Comparison of ENCODE assay signal across 16 cellular contexts in the genomic region with DNA sequence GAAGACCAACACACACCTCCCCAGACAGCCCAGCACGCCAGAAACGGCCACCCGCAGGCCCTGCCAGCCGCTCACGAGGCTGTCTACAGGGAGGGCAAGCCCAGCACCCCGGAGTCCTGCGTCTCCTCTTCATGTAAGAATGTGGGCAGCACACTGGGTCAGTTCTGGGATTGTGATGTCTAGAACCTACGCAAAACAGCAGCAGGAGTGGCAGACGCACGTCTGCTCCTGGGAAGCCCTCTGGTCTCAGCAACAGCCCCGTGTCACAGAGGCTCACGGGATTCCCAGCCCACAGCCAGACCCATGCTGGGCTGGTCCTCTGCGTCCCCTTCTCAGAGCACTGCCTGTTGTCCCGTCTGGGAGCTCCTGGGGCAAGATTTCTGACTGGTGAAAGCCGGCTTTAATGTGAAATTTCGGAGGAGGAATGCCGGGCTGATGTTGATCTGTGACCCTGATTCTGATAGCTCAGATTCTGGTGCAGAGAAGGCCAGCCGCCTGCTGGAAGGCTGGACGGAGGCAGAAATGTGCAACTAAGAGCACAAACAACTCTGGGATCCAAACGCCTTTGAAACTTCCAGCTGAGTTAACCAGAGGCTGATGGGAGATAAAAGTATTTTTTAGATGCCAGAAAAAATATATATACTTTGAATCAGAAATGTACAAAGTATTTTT. TPM values are rescaled to one million over a fixed set of nuclear protein-coding genes. Genes with fewer than 3 reads are reported as not detected.
DNase-seq lines count a peak whose midpoint lies in the region; ATAC-seq and TF ChIP-seq lines count a peak whose summit lies in the region.
"Had no signal": no experiment of that assay in that cellular context is flagged by ENCODE, and none has a peak within 500 bp of the region (broad histone marks: within the 10 kb centered on the region; RNA-seq: fewer than 3 reads in every experiment).

No MANE protein-coding gene starts in this region.

- H3K27ac ChIP-seq in Panc1 (ENCODE audit: low read length) (peak overlapping the region; percentile 63), fibroblast of lung (ENCODE audit: insufficient read depth, low read length) (no peak overlapping the region), thoracic aorta (peak overlapping the region; percentile 64 to 81)
- H3K27ac ChIP-seq: BLaER1, SJCRH30 had no signal

- H3K9me3 Mint-ChIP-seq in mesothelial cell of epicardium, result no peaks in the 10 kb centered on the region
- no peaks in the 10 kb centered on the region for H3K9me3 Mint-ChIP-seq in Caco-2 (ENCODE audit: unreplicated experiment)
- H3K9me3 Mint-ChIP-seq: activated CD8-positive, alpha-beta T cell treated with anti-CD3 and anti-CD28 coated beads for 36 hours; brain; effector memory CD8-positive, alpha-beta T cell had no signal

- intact Hi-C loops in Panc1 (cut with micrococcal nuclease; ENCODE audit: unreplicated experiment), result no loop called here
- intact Hi-C loops in Caco-2 (cut with micrococcal nuclease; ENCODE audit: unreplicated experiment), result no loop called here

- peaks cover 5% of the 10 kb centered on the region for H3K36me3 Mint-ChIP-seq in mesothelial cell of epicardium
- no peaks in the 10 kb centered on the region for H3K36me3 Mint-ChIP-seq in Caco-2 (ENCODE audit: insufficient read depth, unreplicated experiment)

- H3K4me1 ChIP-seq in Panc1 (ENCODE audit: control insufficient read depth, insufficient read depth, low read length), result peaks cover 23% of the 10 kb centered on the region
- H3K4me1 ChIP-seq in fibroblast of lung (ENCODE audit: control insufficient read depth, extremely low read depth, insufficient read depth, low read length), result no peaks in the 10 kb centered on the region
- peaks cover 3 to 18% of the 10 kb centered on the region in 2 donors for H3K4me1 ChIP-seq in thoracic aorta (ENCODE audit: control insufficient read depth in 1 of 2, low read depth in 2 of 2)
- H3K4me1 ChIP-seq in Caco-2, result no peaks in the 10 kb centered on the region
- H3K4me1 ChIP-seq: gastroesophageal sphincter had no signal

- H3K4me3 ChIP-seq in Panc1 (ENCODE audit: low read depth in 2 of 2, low read length in 2 of 2), result no peak overlapping the region
- no peak overlapping the region for H3K4me3 ChIP-seq in fibroblast of lung (replicated peaks in 1 of 4; ENCODE audit: control extremely low read depth in 1 of 4, insufficient read depth in 1 of 4, low read depth in 3 of 4, low read length in 4 of 4)
- peak overlapping the region; percentile 42 for H3K4me3 ChIP-seq in thoracic aorta
- H3K4me3 ChIP-seq in Caco-2 (ENCODE audit: low read depth, low read length), result no peak overlapping the region
- H3K4me3 ChIP-seq: BLaER1, gastroesophageal sphincter, SJCRH30 had no signal

- no peaks in the 10 kb centered on the region for H3K27me3 ChIP-seq in Panc1 (ENCODE audit: control insufficient read depth, insufficient read depth, low read length)
- H3K27me3 ChIP-seq in fibroblast of lung (ENCODE audit: control insufficient read depth, insufficient read depth, low read length), result no peaks in the 10 kb centered on the region
- H3K27me3 ChIP-seq in thoracic aorta (replicated peaks; ENCODE audit: insufficient read depth), result no peaks in the 10 kb centered on the region
- H3K27me3 ChIP-seq in Caco-2 (replicated peaks; ENCODE audit: control insufficient read depth, insufficient read depth, low read length), result no peaks in the 10 kb centered on the region
- H3K27me3 ChIP-seq: BLaER1, gastroesophageal sphincter, SJCRH30 had no signal

- H2AFZ ChIP-seq in fibroblast of lung (ENCODE audit: low read length), result no peak overlapping the region

- in situ Hi-C loops in Panc1 (cut with HindIII; ENCODE audit: low pct_unique_long_range_greater_than_20kb, low sequenced_read_pairs), result no loop called here

- ATAC-seq in Panc1 (no peak), thoracic aorta (ENCODE audit: insufficient number of reproducible peaks, low FRiP score, low read depth) (no peak)
- ATAC-seq: activated CD8-positive, alpha-beta T cell treated with anti-CD3 and anti-CD28 coated beads for 36 hours; effector memory CD8-positive, alpha-beta T cell; gastroesophageal sphincter had no signal

- BruUV-seq in Panc1 (replicated peaks; lab: Mats Ljungman, UMichigan) (no TSS peak), Caco-2 (replicated peaks; lab: Mats Ljungman, UMichigan) (no TSS peak)

- H3K4me1 Mint-ChIP-seq in mesothelial cell of epicardium (peaks cover 9% of the 10 kb centered on the region), Caco-2 (ENCODE audit: low read depth, unreplicated experiment) (no peaks in the 10 kb centered on the region)

- no peak overlapping the region for H3K9ac ChIP-seq in fibroblast of lung (ENCODE audit: insufficient read depth, low read length)
- H3K9ac ChIP-seq: BLaER1 had no signal

- CTCF ChIA-PET in Panc1 (lab: Charles Lee) (no interaction called here), Caco-2 (lab: Charles Lee) (interaction anchor here (0.6 kb wide), 1 partner anchor 15 kb away, joined by 6 read pairs; no protein-coding TSS in a partner anchor)

- H3K4me3 Mint-ChIP-seq in mesothelial cell of epicardium, result no peak overlapping the region
- no peak overlapping the region for H3K4me3 Mint-ChIP-seq in Caco-2 (ENCODE audit: unreplicated experiment)
- H3K4me3 Mint-ChIP-seq: activated CD8-positive, alpha-beta T cell treated with anti-CD3 and anti-CD28 coated beads for 36 hours; brain; effector memory CD8-positive, alpha-beta T cell had no signal

- no peaks in the 10 kb centered on the region for H3K79me2 ChIP-seq in fibroblast of lung (ENCODE audit: control insufficient read depth, insufficient read depth, low read length)

- H4K20me1 ChIP-seq in fibroblast of lung (ENCODE audit: control insufficient read depth, extremely low read depth, insufficient read depth, low read length), result no peaks in the 10 kb centered on the region
- H4K20me1 ChIP-seq: BLaER1 had no signal

- H3K36me3 ChIP-seq in Panc1 (ENCODE audit: control insufficient read depth, insufficient read depth, low read length), result no peaks in the 10 kb centered on the region
- H3K36me3 ChIP-seq in fibroblast of lung (ENCODE audit: control insufficient read depth, insufficient read depth, low read length), result peaks cover 4% of the 10 kb centered on the region
- peaks cover 13% of the 10 kb centered on the region for H3K36me3 ChIP-seq in thoracic aorta
- H3K36me3 ChIP-seq in Caco-2 (ENCODE audit: control insufficient read depth, insufficient read depth, low read length), result no peaks in the 10 kb centered on the region
- H3K36me3 ChIP-seq: BLaER1, SJCRH30 had no signal

- POLR2A ChIA-PET in Panc1 (lab: Charles Lee) (interaction anchor here (0.6 kb wide), 1 partner anchor 108 kb away, joined by 5 read pairs; the partner anchor contains the start of gene NCL), Caco-2 (lab: Charles Lee) (no interaction called here)

- H3K4me2 ChIP-seq in fibroblast of lung (ENCODE audit: extremely low read depth, insufficient read depth, low read length), result no peak overlapping the region
- H3K4me2 ChIP-seq: BLaER1 had no signal

- H3K27me3 Mint-ChIP-seq in mesothelial cell of epicardium (ENCODE audit: low read depth) (no peaks in the 10 kb centered on the region), Caco-2 (ENCODE audit: insufficient read depth, unreplicated experiment) (no peaks in the 10 kb centered on the region)
- H3K27me3 Mint-ChIP-seq: activated CD8-positive, alpha-beta T cell treated with anti-CD3 and anti-CD28 coated beads for 36 hours; brain had no signal

- TF ChIP-seq CTCF in Panc1 (IDR thresholded peaks at IDR 0.05), result no peak
- peak; percentile 10 to 13 for TF ChIP-seq CTCF in fibroblast of lung (conservative IDR thresholded peaks at IDR 0.05 in 1 of 2, IDR thresholded peaks at IDR 0.05 in 1 of 2; ENCODE audit: low read depth in 1 of 2, low read length in 2 of 2)
- TF ChIP-seq CTCF in mesothelial cell of epicardium (IDR thresholded peaks at IDR 0.05; ENCODE audit: unreplicated experiment), result no peak
- peak; percentile 33 for TF ChIP-seq CTCF in thoracic aorta (IDR thresholded peaks at IDR 0.05)
- no peak for TF ChIP-seq CTCF in Caco-2 (IDR thresholded peaks at IDR 0.05; ENCODE audit: insufficient read depth in 1 of 2, low read depth in 1 of 2, low read length in 1 of 2, severe bottlenecking in 1 of 2, unreplicated experiment in 1 of 2)

- H3K9me3 ChIP-seq in Panc1 (ENCODE audit: control insufficient read depth, insufficient read depth, low read depth, low read length), result no peaks in the 10 kb centered on the region
- H3K9me3 ChIP-seq in fibroblast of lung (ENCODE audit: control insufficient read depth, insufficient read depth, low read depth, low read length), result no peaks in the 10 kb centered on the region
- H3K9me3 ChIP-seq in thoracic aorta, result no peaks in the 10 kb centered on the region
- no peaks in the 10 kb centered on the region for H3K9me3 ChIP-seq in Caco-2
- H3K9me3 ChIP-seq: BLaER1, gastroesophageal sphincter, SJCRH30 had no signal

- DNase-seq in Panc1 (ENCODE audit: low read depth, low spot score), result no peak
- DNase-seq in fibroblast of lung (ENCODE audit: low read depth in 2 of 2), result peak in 1 of 2 donors; percentile 3
- DNase-seq in mesothelial cell of epicardium (ENCODE audit: low spot score in 2 of 2, unreplicated experiment in 2 of 2), result no peak
- no peak for DNase-seq in thoracic aorta (ENCODE audit: low spot score)
- no peak for DNase-seq in NCI-H2227 (lab: John Stamatoyannopoulos, UW; ENCODE audit: unreplicated experiment)
- DNase-seq in Caco-2, result no peak
- DNase-seq in NCI-H187 treated with DMSO at 0.1 percent for 48 hours (lab: John Stamatoyannopoulos, UW), result no peak
- no peak for DNase-seq in Ammon's horn (ENCODE audit: low spot score)
- DNase-seq: activated CD8-positive, alpha-beta T cell treated with anti-CD3 and anti-CD28 coated beads for 36 hours; effector memory CD8-positive, alpha-beta T cell; SJCRH30; stimulated activated naive CD4-positive, alpha-beta T cell had no signal

- H3K27ac Mint-ChIP-seq in mesothelial cell of epicardium (peak overlapping the region; percentile 75), Caco-2 (ENCODE audit: unreplicated experiment) (no peak overlapping the region)
- H3K27ac Mint-ChIP-seq: activated CD8-positive, alpha-beta T cell treated with anti-CD3 and anti-CD28 coated beads for 36 hours; effector memory CD8-positive, alpha-beta T cell had no signal

RNA-seq across cellular contexts. Expression of gene B3GNT7, which starts 39.6 kb away (rescaled TPM):
- total RNA-seq in Panc1 (2021; ENCODE audit: unreplicated experiment) (83.3 TPM), fibroblast of lung (under 0.01 and 0.17 TPM in 2 replicates), mesothelial cell of epicardium (5.2 to 7.0 TPM (median 5.6 TPM) in 3 replicates), thoracic aorta (10 to 100 TPM; 11.4 to 17.5 TPM), Caco-2 (2022) (2.7 and 3.6 TPM in 2 replicates)
- 85.5 TPM for polyA plus RNA-seq in Panc1 (2012; ENCODE audit: insufficient read length)
- polyA plus RNA-seq in fibroblast of lung, result 0.01 and 0.06 TPM in 2 replicates
- 0.06 and 0.07 TPM in 2 replicates for polyA plus RNA-seq in fibroblast of lung (2012)
- 2.5 TPM in 1 of 2 replicates, not detected in the other for polyA minus RNA-seq in fibroblast of lung (ENCODE audit: low replicate concordance)
- polyA plus RNA-seq: keratinocyte had no signal

Comparison
In these comparisons a context has a peak if more than half of its experiments do, and no peak if none do; other contexts are left out.
1. CTCF ChIP-seq: peak in fibroblast of lung (2 of 2) and thoracic aorta (single experiment); none in Panc1 (single experiment), mesothelial cell of epicardium (single experiment) and Caco-2 (0 of 2).